ENCODE assay signal across 1 cellular context in the genomic region with DNA sequence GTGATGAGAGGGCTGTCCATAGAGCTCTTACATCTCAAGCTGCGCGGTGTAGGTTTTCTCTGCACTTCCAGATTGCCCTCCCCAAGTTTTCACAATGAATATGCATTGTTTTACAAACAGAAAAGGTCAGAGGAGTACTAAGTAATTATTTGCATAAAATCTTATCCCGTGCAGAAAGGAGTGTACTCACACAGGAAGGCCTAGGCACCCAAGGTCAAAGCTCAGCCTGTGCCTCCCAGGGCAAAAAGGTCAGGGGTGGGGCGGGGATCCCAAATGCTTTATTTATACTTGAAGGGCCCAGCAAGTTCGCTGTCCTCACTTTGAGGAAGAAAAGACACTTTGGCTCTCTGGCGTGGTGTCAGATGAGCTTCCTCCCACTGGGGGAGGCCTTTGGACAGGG.
TF ChIP-seq lines count a peak whose summit lies in the region.

No MANE protein-coding gene starts in this region.

TF ChIP-seq in HepG2, 621 proteins besides CTCF, POLR2A, EP300 and RAD21 (continued from another document and continues in another):
- TF ChIP-seq SNAPC4 (CRISPR knock-in tag; IDR thresholded peaks at IDR 0.05): 0 out of 2 replicates have a peak, but pooled peaks have one; percentile 29
- no peak for TF ChIP-seq AHR (CRISPR knock-in tag; IDR thresholded peaks at IDR 0.05)
- no peak for TF ChIP-seq SMAD3 (CRISPR knock-in tag; IDR thresholded peaks at IDR 0.05)
- TF ChIP-seq, protein P1, sequence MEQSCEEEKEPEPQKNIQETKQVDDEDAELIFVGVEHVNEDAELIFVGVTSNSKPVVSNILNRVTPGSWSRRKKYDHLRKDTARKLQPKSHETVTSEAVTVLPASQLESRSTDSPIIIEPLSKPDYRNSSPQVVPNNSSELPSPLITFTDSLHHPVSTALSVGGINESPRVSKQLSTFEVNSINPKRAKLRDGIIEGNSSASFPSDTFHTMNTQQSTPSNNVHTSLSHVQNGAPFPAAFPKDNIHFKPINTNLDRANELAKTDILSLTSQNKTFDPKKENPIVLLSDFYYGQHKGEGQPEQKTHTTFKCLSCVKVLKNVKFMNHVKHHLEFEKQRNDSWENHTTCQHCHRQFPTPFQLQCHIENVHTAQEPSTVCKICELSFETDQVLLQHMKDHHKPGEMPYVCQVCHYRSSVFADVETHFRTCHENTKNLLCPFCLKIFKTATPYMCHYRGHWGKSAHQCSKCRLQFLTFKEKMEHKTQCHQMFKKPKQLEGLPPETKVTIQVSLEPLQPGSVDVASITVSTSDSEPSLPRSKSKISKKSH (CRISPR knock-in tag; IDR thresholded peaks at IDR 0.05; ENCODE audit: borderline replicate concordance): no peak
- TF ChIP-seq ZFP37 (CRISPR knock-in tag; IDR thresholded peaks at IDR 0.05; ENCODE audit: borderline replicate concordance): no peak
- TF ChIP-seq SNAPC2 (CRISPR knock-in tag; IDR thresholded peaks at IDR 0.05): no peak
- TF ChIP-seq YEATS2 (CRISPR knock-in tag; IDR thresholded peaks at IDR 0.05; ENCODE audit: borderline replicate concordance): no peak
- TF ChIP-seq ZNF614 (CRISPR knock-in tag; IDR thresholded peaks at IDR 0.05; ENCODE audit: borderline replicate concordance): no peak
- no peak for TF ChIP-seq GRHL1 (CRISPR knock-in tag; conservative IDR thresholded peaks at IDR 0.05)
- no peak for TF ChIP-seq GTF3A (CRISPR knock-in tag; conservative IDR thresholded peaks at IDR 0.05)
- peak; percentile 32; the same call in 1 of the 2 replicates for TF ChIP-seq KDM5A (IDR thresholded peaks at IDR 0.05; ENCODE audit: borderline replicate concordance, low read length)
- no peak for TF ChIP-seq ZNF816 (CRISPR knock-in tag; IDR thresholded peaks at IDR 0.05; ENCODE audit: borderline replicate concordance)
- no peak for TF ChIP-seq ZNF607 (CRISPR knock-in tag; IDR thresholded peaks at IDR 0.05; ENCODE audit: borderline replicate concordance)
- peak; percentile 50 for TF ChIP-seq NR2C2 (CRISPR knock-in tag; IDR thresholded peaks at IDR 0.05; ENCODE audit: borderline replicate concordance)
- TF ChIP-seq PBX2 (CRISPR knock-in tag; IDR thresholded peaks at IDR 0.05): no peak
- no peak for TF ChIP-seq PHB2 (IDR thresholded peaks at IDR 0.05; ENCODE audit: partially characterized antibody)
- no peak for TF ChIP-seq ZBTB38 (CRISPR knock-in tag; IDR thresholded peaks at IDR 0.05)
- TF ChIP-seq RNF2 (conservative IDR thresholded peaks at IDR 0.05; ENCODE audit: low read depth): no peak
- TF ChIP-seq, protein P2, sequence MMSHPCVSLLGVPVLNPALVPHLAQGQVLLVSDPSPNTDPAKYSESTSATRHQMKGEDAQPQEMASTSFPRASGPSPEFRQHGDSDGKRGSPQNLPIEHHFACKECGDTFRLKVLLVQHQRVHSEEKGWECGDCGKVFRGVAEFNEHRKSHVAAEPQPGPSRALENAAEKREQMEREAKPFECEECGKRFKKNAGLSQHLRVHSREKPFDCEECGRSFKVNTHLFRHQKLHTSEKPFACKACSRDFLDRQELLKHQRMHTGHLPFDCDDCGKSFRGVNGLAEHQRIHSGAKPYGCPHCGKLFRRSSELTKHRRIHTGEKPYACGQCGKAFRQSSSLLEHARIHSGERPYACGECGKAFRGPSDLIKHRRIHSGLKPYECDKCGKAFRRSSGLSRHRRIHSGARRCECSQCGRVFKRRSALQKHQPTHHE (CRISPR knock-in tag; IDR thresholded peaks at IDR 0.05; ENCODE audit: borderline replicate concordance): no peak
- no peak for TF ChIP-seq RFX3 (CRISPR knock-in tag; IDR thresholded peaks at IDR 0.05)
- TF ChIP-seq, protein P3, sequence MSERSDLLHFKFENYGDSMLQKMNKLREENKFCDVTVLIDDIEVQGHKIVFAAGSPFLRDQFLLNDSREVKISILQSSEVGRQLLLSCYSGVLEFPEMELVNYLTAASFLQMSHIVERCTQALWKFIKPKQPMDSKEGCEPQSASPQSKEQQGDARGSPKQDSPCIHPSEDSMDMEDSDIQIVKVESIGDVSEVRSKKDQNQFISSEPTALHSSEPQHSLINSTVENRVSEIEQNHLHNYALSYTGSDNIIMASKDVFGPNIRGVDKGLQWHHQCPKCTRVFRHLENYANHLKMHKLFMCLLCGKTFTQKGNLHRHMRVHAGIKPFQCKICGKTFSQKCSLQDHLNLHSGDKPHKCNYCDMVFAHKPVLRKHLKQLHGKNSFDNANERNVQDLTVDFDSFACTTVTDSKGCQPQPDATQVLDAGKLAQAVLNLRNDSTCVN (CRISPR knock-in tag; IDR thresholded peaks at IDR 0.05; ENCODE audit: borderline replicate concordance): no peak
- no peak for TF ChIP-seq ZNF383 (CRISPR knock-in tag; IDR thresholded peaks at IDR 0.05; ENCODE audit: borderline replicate concordance)
- peak; percentile 94 for TF ChIP-seq GFI1 (CRISPR knock-in tag; IDR thresholded peaks at IDR 0.05; ENCODE audit: borderline replicate concordance)
- TF ChIP-seq TSC22D2 (CRISPR knock-in tag; IDR thresholded peaks at IDR 0.05; ENCODE audit: borderline replicate concordance): no peak
- TF ChIP-seq, protein P4, sequence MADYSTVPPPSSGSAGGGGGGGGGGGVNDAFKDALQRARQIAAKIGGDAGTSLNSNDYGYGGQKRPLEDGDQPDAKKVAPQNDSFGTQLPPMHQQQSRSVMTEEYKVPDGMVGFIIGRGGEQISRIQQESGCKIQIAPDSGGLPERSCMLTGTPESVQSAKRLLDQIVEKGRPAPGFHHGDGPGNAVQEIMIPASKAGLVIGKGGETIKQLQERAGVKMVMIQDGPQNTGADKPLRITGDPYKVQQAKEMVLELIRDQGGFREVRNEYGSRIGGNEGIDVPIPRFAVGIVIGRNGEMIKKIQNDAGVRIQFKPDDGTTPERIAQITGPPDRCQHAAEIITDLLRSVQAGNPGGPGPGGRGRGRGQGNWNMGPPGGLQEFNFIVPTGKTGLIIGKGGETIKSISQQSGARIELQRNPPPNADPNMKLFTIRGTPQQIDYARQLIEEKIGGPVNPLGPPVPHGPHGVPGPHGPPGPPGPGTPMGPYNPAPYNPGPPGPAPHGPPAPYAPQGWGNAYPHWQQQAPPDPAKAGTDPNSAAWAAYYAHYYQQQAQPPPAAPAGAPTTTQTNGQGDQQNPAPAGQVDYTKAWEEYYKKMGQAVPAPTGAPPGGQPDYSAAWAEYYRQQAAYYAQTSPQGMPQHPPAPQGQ (CRISPR knock-in tag; IDR thresholded peaks at IDR 0.05; ENCODE audit: borderline replicate concordance): no peak
- TF ChIP-seq ZNF224 (CRISPR knock-in tag; IDR thresholded peaks at IDR 0.05): no peak
- no peak for TF ChIP-seq ZNF292 (CRISPR knock-in tag; IDR thresholded peaks at IDR 0.05; ENCODE audit: borderline replicate concordance, low read depth)
- TF ChIP-seq ZNF562 (CRISPR knock-in tag; IDR thresholded peaks at IDR 0.05; ENCODE audit: borderline replicate concordance): no peak
- TF ChIP-seq GMEB1 (CRISPR knock-in tag; IDR thresholded peaks at IDR 0.05; ENCODE audit: borderline replicate concordance): no peak
- no peak for TF ChIP-seq ZNF644 (CRISPR knock-in tag; IDR thresholded peaks at IDR 0.05; ENCODE audit: low read depth)
- no peak; the same call in 1 of the 2 replicates for TF ChIP-seq ZNF615 (CRISPR knock-in tag; IDR thresholded peaks at IDR 0.05; ENCODE audit: borderline replicate concordance)
- TF ChIP-seq ZNF605 (CRISPR knock-in tag; IDR thresholded peaks at IDR 0.05): no peak
- no peak for TF ChIP-seq HOXA7 (CRISPR knock-in tag; IDR thresholded peaks at IDR 0.05)
- no peak for TF ChIP-seq ZNF567 (CRISPR knock-in tag; IDR thresholded peaks at IDR 0.05; ENCODE audit: borderline replicate concordance)
- no peak for TF ChIP-seq ZSCAN12 (CRISPR knock-in tag; IDR thresholded peaks at IDR 0.05)
- no peak for TF ChIP-seq ZNF572 (CRISPR knock-in tag; IDR thresholded peaks at IDR 0.05)
- peak; percentile 74 for TF ChIP-seq HHEX (CRISPR knock-in tag; IDR thresholded peaks at IDR 0.05)
- TF ChIP-seq, protein P5, sequence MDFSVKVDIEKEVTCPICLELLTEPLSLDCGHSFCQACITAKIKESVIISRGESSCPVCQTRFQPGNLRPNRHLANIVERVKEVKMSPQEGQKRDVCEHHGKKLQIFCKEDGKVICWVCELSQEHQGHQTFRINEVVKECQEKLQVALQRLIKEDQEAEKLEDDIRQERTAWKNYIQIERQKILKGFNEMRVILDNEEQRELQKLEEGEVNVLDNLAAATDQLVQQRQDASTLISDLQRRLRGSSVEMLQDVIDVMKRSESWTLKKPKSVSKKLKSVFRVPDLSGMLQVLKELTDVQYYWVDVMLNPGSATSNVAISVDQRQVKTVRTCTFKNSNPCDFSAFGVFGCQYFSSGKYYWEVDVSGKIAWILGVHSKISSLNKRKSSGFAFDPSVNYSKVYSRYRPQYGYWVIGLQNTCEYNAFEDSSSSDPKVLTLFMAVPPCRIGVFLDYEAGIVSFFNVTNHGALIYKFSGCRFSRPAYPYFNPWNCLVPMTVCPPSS (IDR thresholded peaks at IDR 0.05): no peak
- no peak for TF ChIP-seq ZBTB21 (CRISPR knock-in tag; IDR thresholded peaks at IDR 0.05)
- no peak for TF ChIP-seq ZNF580 (CRISPR knock-in tag; IDR thresholded peaks at IDR 0.05; ENCODE audit: borderline replicate concordance, low read depth)
- TF ChIP-seq MTA3 (CRISPR knock-in tag; IDR thresholded peaks at IDR 0.05): no peak
- no peak for TF ChIP-seq ZNF879 (CRISPR knock-in tag; IDR thresholded peaks at IDR 0.05)
- TF ChIP-seq NCOA2 (CRISPR knock-in tag; IDR thresholded peaks at IDR 0.05): peak; percentile 87
- TF ChIP-seq, protein P6, sequence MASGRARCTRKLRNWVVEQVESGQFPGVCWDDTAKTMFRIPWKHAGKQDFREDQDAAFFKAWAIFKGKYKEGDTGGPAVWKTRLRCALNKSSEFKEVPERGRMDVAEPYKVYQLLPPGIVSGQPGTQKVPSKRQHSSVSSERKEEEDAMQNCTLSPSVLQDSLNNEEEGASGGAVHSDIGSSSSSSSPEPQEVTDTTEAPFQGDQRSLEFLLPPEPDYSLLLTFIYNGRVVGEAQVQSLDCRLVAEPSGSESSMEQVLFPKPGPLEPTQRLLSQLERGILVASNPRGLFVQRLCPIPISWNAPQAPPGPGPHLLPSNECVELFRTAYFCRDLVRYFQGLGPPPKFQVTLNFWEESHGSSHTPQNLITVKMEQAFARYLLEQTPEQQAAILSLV (CRISPR knock-in tag; IDR thresholded peaks at IDR 0.05; ENCODE audit: borderline replicate concordance): no peak
- no peak for TF ChIP-seq HMGA1 (CRISPR knock-in tag; conservative IDR thresholded peaks at IDR 0.05)
